ENCODE assay signal across 16 cellular contexts in genomic region chr22:28793976-28794584, GRCh38. TPM values are rescaled to one million over a fixed set of nuclear protein-coding genes. Genes with fewer than 3 reads are reported as not detected.
DNase-seq lines count a peak whose midpoint lies in the region; ATAC-seq and TF ChIP-seq lines count a peak whose summit lies in the region.
"Had no signal": no experiment of that assay in that cellular context is flagged by ENCODE, and none has a peak within 500 bp of the region (broad histone marks: within the 10 kb centered on the region; RNA-seq: fewer than 3 reads in every experiment).

No MANE protein-coding gene starts in this region.

- peaks cover 8% of the 10 kb centered on the region for H3K36me3 ChIP-seq in hepatocyte (replicated peaks; ENCODE audit: insufficient read depth, low read depth)

- H3K9me2 ChIP-seq in hepatocyte (replicated peaks; ENCODE audit: insufficient read depth) = no peaks in the 10 kb centered on the region

- H3K9me3 ChIP-seq in CD4-positive, alpha-beta T cell (ENCODE audit: control insufficient read depth, low read length) = no peaks in the 10 kb centered on the region
- no peaks in the 10 kb centered on the region for H3K9me3 ChIP-seq in hepatocyte (ENCODE audit: low read depth)

- POLR2A ChIA-PET in CD4-positive, alpha-beta T cell (lab: Charles Lee) = interaction anchor here (0.8 to 2.2 kb wide), 2 partner anchors 18 to 36 kb away, joined by 3 to 6 read pairs; no protein-coding TSS in a partner anchor
- POLR2A ChIA-PET in T-cell (lab: Charles Lee) = interaction anchor here in 1 of 2 donors (1.2 kb wide), 1 partner anchor 13 kb away, joined by 7 read pairs; no protein-coding TSS in a partner anchor

- peak overlapping the region; percentile 35 for H3K27ac Mint-ChIP-seq in CD4-positive, alpha-beta T cell
- H3K27ac Mint-ChIP-seq in T-cell = peak overlapping the region; percentile 5 to 22
- H3K27ac Mint-ChIP-seq: B cell had no signal

- peaks cover 49% of the 10 kb centered on the region for H4K20me1 ChIP-seq in hepatocyte (ENCODE audit: insufficient read depth, poor library complexity, severe bottlenecking)

- H3K4me3 Mint-ChIP-seq in CD4-positive, alpha-beta T cell = no peak overlapping the region
- peak overlapping the region in 1 of 3 donors; percentile 30 for H3K4me3 Mint-ChIP-seq in T-cell
- H3K4me3 Mint-ChIP-seq: B cell had no signal

- peak overlapping the region; percentile 93 for H3K27ac ChIP-seq in 22Rv1
- H3K27ac ChIP-seq in CD4-positive, alpha-beta T cell (ENCODE audit: low read depth, low read length) = no peak overlapping the region
- peak overlapping the region; percentile 22 for H3K27ac ChIP-seq in hepatocyte

- no peak for DNase-seq in CD4-positive, alpha-beta T cell
- DNase-seq in T-cell = no peak
- DNase-seq in hepatocyte (ENCODE audit: low spot score) = no peak
- no peak for DNase-seq in DMS 273 treated with DMSO at 0.1 percent for 48 hours (lab: John Stamatoyannopoulos, UW)
- no peak for DNase-seq in middle frontal gyrus (ENCODE audit: extremely low spot score, low spot score)
- no peak for DNase-seq in GM19240 (ENCODE audit: insufficient read length, low spot score)
- DNase-seq: activated CD4-positive, CD25-positive, alpha-beta regulatory T cell treated with anti-CD3 and anti-CD28 coated beads, Interleukin-2, amount 50 U/mL, for 72 hours; activated T-cell treated with anti-CD3 and anti-CD28 coated beads for 4 hours; NCI-H2081 treated with DMSO at 0.1 percent for 48 hours; RPMI8226; stimulated activated CD4-positive, alpha-beta T cell treated with anti-CD3 and anti-CD28 coated beads, Interleukin-4, amount 100 ng/mL, for 1 hour; stimulated activated CD8-positive, alpha-beta memory T cell treated with anti-CD3 and anti-CD28 coated beads, Interleukin-4, amount 100 ng/mL, for 48 hours had no signal

- TF ChIP-seq CTCF in 22Rv1 (IDR thresholded peaks at IDR 0.05) (no peak), hepatocyte (IDR thresholded peaks at IDR 0.05; ENCODE audit: poor library complexity) (no peak)
- TF ChIP-seq CTCF in CD4-positive, alpha-beta T cell (IDR thresholded peaks at IDR 0.05) = no peak

- H2AFZ ChIP-seq in hepatocyte = no peak overlapping the region

- CTCF ChIA-PET in CD4-positive, alpha-beta T cell (lab: Charles Lee) = interaction anchor here (0.7 to 5.1 kb wide), 3 partner anchors 9 to 36 kb away, joined by 3 to 22 read pairs (median 3); no protein-coding TSS in a partner anchor
- CTCF ChIA-PET in T-cell (lab: Charles Lee) = no interaction called here

- H3K9me3 Mint-ChIP-seq in CD4-positive, alpha-beta T cell = no peaks in the 10 kb centered on the region
- no peaks in the 10 kb centered on the region for H3K9me3 Mint-ChIP-seq in T-cell

- peaks cover 14% of the 10 kb centered on the region for H3K4me1 ChIP-seq in hepatocyte (ENCODE audit: insufficient read depth)

- peaks cover 72% of the 10 kb centered on the region for H3K36me3 Mint-ChIP-seq in CD4-positive, alpha-beta T cell (ENCODE audit: low read depth)
- peaks cover 43% of the 10 kb centered on the region for H3K36me3 Mint-ChIP-seq in T-cell

- H3K4me3 ChIP-seq in hepatocyte = no peak overlapping the region
- H3K4me3 ChIP-seq: coronary artery had no signal

- no peaks in the 10 kb centered on the region for H3K27me3 ChIP-seq in CD4-positive, alpha-beta T cell (ENCODE audit: control insufficient read depth, insufficient read depth, low read length)
- no peaks in the 10 kb centered on the region for H3K27me3 ChIP-seq in hepatocyte

- H3K4me1 Mint-ChIP-seq in CD4-positive, alpha-beta T cell (ENCODE audit: low read depth) = peaks cover 81% of the 10 kb centered on the region
- H3K4me1 Mint-ChIP-seq in T-cell = peaks cover 78 to 85% (median 83%) of the 10 kb centered on the region in 3 donors

- ATAC-seq in CD4-positive, alpha-beta T cell (ENCODE audit: poor library complexity) = no peak
- ATAC-seq in T-cell (replicated peaks in 1 of 4) (no peak), esophagus mucosa (no peak)

- no peaks in the 10 kb centered on the region for H3K27me3 Mint-ChIP-seq in CD4-positive, alpha-beta T cell
- H3K27me3 Mint-ChIP-seq in T-cell = no peaks in the 10 kb centered on the region
- H3K27me3 Mint-ChIP-seq: B cell had no signal

- H3K79me2 ChIP-seq in hepatocyte = peaks cover 43% of the 10 kb centered on the region

- peak overlapping the region; percentile 7 for H3K4me2 ChIP-seq in hepatocyte

- WGBS in hepatocyte (ENCODE audit: low lambda C conversion rate, missing lambda C conversion rate) = 78% methylated on average over 4 of the region's 4 CpGs

- intact Hi-C loops in CD4-positive, alpha-beta T cell (cut with DNase I, micrococcal nuclease) = no loop called here

RNA-seq across cellular contexts. Expression of gene XBP1, which starts 6.3 kb away (rescaled TPM):
- total RNA-seq in CD4-positive, alpha-beta T cell = 100 to 1,000 TPM; 180 to 190 TPM
- 100 to 1,000 TPM; 132 to 205 (median 140) TPM for total RNA-seq in T-cell
- total RNA-seq in hepatocyte = 376 and 397 TPM in 2 replicates
- polyA plus RNA-seq in hepatocyte = 330 and 351 TPM in 2 replicates
- total RNA-seq in esophagus mucosa = 107 TPM

RNA-seq across cellular contexts. Expression of gene CCDC117, which starts 21.6 kb away (rescaled TPM):
- total RNA-seq in CD4-positive, alpha-beta T cell = 10 to 100 TPM; 14.2 to 16.1 TPM
- total RNA-seq in T-cell = 10 to 100 TPM; 14.4 to 22.7 (median 17.4) TPM
- 40.5 and 41.7 TPM in 2 replicates for total RNA-seq in hepatocyte
- polyA plus RNA-seq in hepatocyte = 16.5 and 17.1 TPM in 2 replicates
- total RNA-seq in esophagus mucosa = 8.5 TPM

RNA-seq across cellular contexts. Expression of gene HSCB, which starts 52.2 kb away (rescaled TPM):
- 1 to 10 TPM; 3.4 to 3.7 TPM for total RNA-seq in CD4-positive, alpha-beta T cell
- 10 to 100 TPM in 3 of 5 donors, 1 to 10 TPM in 2; 6.9 to 11.9 (median 11.5) TPM for total RNA-seq in T-cell
- 18.9 and 30.8 TPM in 2 replicates for total RNA-seq in hepatocyte
- polyA plus RNA-seq in hepatocyte = 20.6 and 22.6 TPM in 2 replicates
- total RNA-seq in esophagus mucosa = 10.9 TPM

RNA-seq across cellular contexts. Expression of gene CHEK2, which starts 52.5 kb away (rescaled TPM):
- 1 to 10 TPM; 2.6 to 4.0 TPM for total RNA-seq in CD4-positive, alpha-beta T cell
- 1 to 10 TPM; 5.1 to 10.0 (median 7.1) TPM for total RNA-seq in T-cell
- 15.5 and 25.9 TPM in 2 replicates for total RNA-seq in hepatocyte
- polyA plus RNA-seq in hepatocyte = 17.1 and 19.1 TPM in 2 replicates
- 14.9 TPM for total RNA-seq in esophagus mucosa
